ENCODE assay signal across 11 cellular contexts in the genomic region with DNA sequence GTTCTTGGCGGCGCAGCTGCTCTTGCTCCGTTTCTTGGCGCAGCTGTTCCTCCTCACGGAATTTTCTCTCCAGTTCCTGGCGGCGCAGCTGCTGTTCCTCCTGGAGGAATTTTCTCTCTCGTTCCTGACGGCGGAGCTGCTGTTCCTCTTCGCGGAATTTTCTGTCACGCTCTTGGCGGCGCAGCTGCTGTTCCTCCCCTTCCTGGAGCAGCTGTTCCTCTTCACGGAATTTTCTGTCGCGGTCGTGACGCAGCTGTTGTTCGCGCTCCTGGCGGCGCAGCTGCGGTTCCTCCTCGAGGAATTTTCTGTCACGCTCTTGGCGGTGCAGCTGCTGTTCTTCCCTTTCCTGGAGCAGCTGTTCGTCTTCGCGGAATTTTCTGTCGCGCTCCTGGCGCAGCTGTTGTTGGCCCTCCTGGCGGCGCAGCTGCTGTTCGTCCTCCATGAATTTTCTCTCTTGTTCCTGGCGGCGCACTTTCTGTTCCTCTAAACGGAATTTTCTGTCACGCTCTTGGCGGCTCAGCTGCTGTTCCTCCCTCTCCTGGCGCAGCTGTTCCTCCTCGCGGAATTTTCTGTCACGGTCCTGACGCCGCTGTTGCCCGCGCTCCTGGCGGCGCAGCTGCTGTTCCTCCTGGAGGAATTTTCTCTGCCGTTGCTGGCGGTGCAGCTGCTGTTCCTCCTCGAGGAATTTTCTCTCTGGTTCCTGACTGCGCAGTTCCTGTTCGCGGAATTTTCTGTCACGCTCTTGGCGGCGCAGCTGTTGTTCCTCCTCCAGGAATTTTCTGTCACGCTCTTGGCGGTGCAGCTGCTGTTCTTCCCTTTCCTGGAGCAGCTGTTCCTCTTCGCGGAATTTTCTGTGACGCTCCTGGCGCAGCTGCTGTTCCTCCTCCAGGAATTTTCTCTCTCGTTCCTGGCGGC. TPM values are rescaled to one million over a fixed set of nuclear protein-coding genes. Genes with fewer than 3 reads are reported as not detected.
A peak's percentile ranks its signal among the peaks of the same experiment; 100 is the strongest.
DNase-seq lines count a peak whose midpoint lies in the region; ATAC-seq and TF ChIP-seq lines count a peak whose summit lies in the region.
"Had no signal": no experiment of that assay in that cellular context is flagged by ENCODE, and none has a peak within 500 bp of the region (broad histone marks: within the 10 kb centered on the region; RNA-seq: fewer than 3 reads in every experiment).

No MANE protein-coding gene starts in this region.

- TF ChIP-seq CTCF in AG09309 (IDR thresholded peaks at IDR 0.05; ENCODE audit: control insufficient read depth, insufficient read depth, low read depth, low read length, missing control alignments) (peak; percentile 5), HFFc6 (IDR thresholded peaks at IDR 0.05) (no peak), chondrocyte (IDR thresholded peaks at IDR 0.05) (no peak)

- POLR2A ChIA-PET in activated CD4-positive, alpha-beta T cell treated with anti-CD3 and anti-CD28 coated beads, Interleukin-2, amount 10 ng/mL, durations not matched to agents 7 days and 5 days (lab: Charles Lee): no interaction called here

- no peak for ATAC-seq in GM18870 (IDR thresholded peaks at IDR 0.05; ENCODE audit: unreplicated experiment)

- H3K4me3 Mint-ChIP-seq in HFFc6 (no peak overlapping the region), chondrocyte (ENCODE audit: unreplicated experiment) (peak overlapping the region; percentile 52)
- H3K4me3 Mint-ChIP-seq in activated CD4-positive, alpha-beta T cell treated with anti-CD3 and anti-CD28 coated beads, Interleukin-2, amount 10 ng/mL, durations not matched to agents 7 days and 5 days: no peak overlapping the region

- DNase-seq in AG09309 (ENCODE audit: low read depth) (peak; percentile 3), HFFc6 (peak; percentile 51), chondrocyte (ENCODE audit: low spot score) (no peak), left kidney (ENCODE audit: low read depth, low spot score) (peak; percentile 51), medulla oblongata (ENCODE audit: extremely low spot score) (no peak)
- DNase-seq in activated CD4-positive, alpha-beta T cell treated with anti-CD3 and anti-CD28 coated beads, Interleukin-2, amount 10 ng/mL, durations not matched to agents 7 days and 5 days: no peak
- DNase-seq in stimulated activated CD4-positive, alpha-beta T cell treated with anti-CD3 and anti-CD28 coated beads, Interleukin-2, amount 100 ng/mL, for 48 hours: no peak
- DNase-seq: activated CD4-positive, CD25-positive, alpha-beta regulatory T cell treated with anti-CD3 and anti-CD28 coated beads, Interleukin-2, amount 50 U/mL, for 72 hours; NCI-H2081 treated with DMSO at 0.1 percent for 48 hours; stimulated activated CD4-positive, alpha-beta T cell treated with anti-CD3 and anti-CD28 coated beads, Interleukin-1b, Interleukin-23, amount 100 ng/mL, for 48 hours had no signal

- H3K9me3 Mint-ChIP-seq in HFFc6 (peaks cover 12% of the 10 kb centered on the region), chondrocyte (ENCODE audit: low read depth) (peaks cover 11% of the 10 kb centered on the region)
- no peaks in the 10 kb centered on the region for H3K9me3 Mint-ChIP-seq in activated CD4-positive, alpha-beta T cell treated with anti-CD3 and anti-CD28 coated beads, Interleukin-2, amount 10 ng/mL, durations not matched to agents 7 days and 5 days

- peak overlapping the region; percentile 34 for H3K4me3 ChIP-seq in AG09309 (ENCODE audit: control insufficient read depth, low read depth, low read length)

- H3K4me1 Mint-ChIP-seq in HFFc6 (ENCODE audit: low read depth) (no peaks in the 10 kb centered on the region), chondrocyte (ENCODE audit: low read depth) (no peaks in the 10 kb centered on the region)
- H3K4me1 Mint-ChIP-seq in activated CD4-positive, alpha-beta T cell treated with anti-CD3 and anti-CD28 coated beads, Interleukin-2, amount 10 ng/mL, durations not matched to agents 7 days and 5 days: no peaks in the 10 kb centered on the region

- H3K27ac Mint-ChIP-seq in HFFc6 (no peak overlapping the region), chondrocyte (ENCODE audit: unreplicated experiment) (no peak overlapping the region)
- H3K27ac Mint-ChIP-seq in activated CD4-positive, alpha-beta T cell treated with anti-CD3 and anti-CD28 coated beads, Interleukin-2, amount 10 ng/mL, durations not matched to agents 7 days and 5 days: no peak overlapping the region

- H3K36me3 Mint-ChIP-seq in HFFc6 (ENCODE audit: low read depth): no peaks in the 10 kb centered on the region; the same call in 1 of the 2 replicates
- H3K36me3 Mint-ChIP-seq in chondrocyte (ENCODE audit: low read depth): peaks cover 5% of the 10 kb centered on the region
- H3K36me3 Mint-ChIP-seq in activated CD4-positive, alpha-beta T cell treated with anti-CD3 and anti-CD28 coated beads, Interleukin-2, amount 10 ng/mL, durations not matched to agents 7 days and 5 days (ENCODE audit: low read depth): no peaks in the 10 kb centered on the region

- CTCF ChIA-PET in activated CD4-positive, alpha-beta T cell treated with anti-CD3 and anti-CD28 coated beads, Interleukin-2, amount 10 ng/mL, durations not matched to agents 7 days and 5 days (lab: Charles Lee): interaction anchor here (0.6 to 1.8 kb wide), 4 partner anchors 11 to 31 kb away, joined by 3 to 5 read pairs (median 3); no protein-coding TSS in a partner anchor

- peaks cover 10% of the 10 kb centered on the region for H3K27me3 Mint-ChIP-seq in HFFc6 (ENCODE audit: insufficient read depth)
- H3K27me3 Mint-ChIP-seq in chondrocyte (ENCODE audit: low read depth): peaks cover 17% of the 10 kb centered on the region
- peaks cover 24% of the 10 kb centered on the region for H3K27me3 Mint-ChIP-seq in activated CD4-positive, alpha-beta T cell treated with anti-CD3 and anti-CD28 coated beads, Interleukin-2, amount 10 ng/mL, durations not matched to agents 7 days and 5 days

RNA-seq across cellular contexts. Expression of gene TCHH, which starts 7.0 kb away (rescaled TPM):
- total RNA-seq in HFFc6 (2021; fragmentation: NEBNext Ultra II Directional; extraction: Animal tissue kit (Norgen Biotek cat#: 25700)): under 1 TPM in 2 of 6 experiments, not detected in 4; 0.03 to 0.05 TPM
- not detected in 3 replicates for total RNA-seq in chondrocyte
- total RNA-seq in activated CD4-positive, alpha-beta T cell treated with anti-CD3 and anti-CD28 coated beads, Interleukin-2, amount 10 ng/mL, durations not matched to agents 7 days and 5 days: under 1 TPM; 0.05 to 0.06 TPM

RNA-seq across cellular contexts. Expression of gene TCHHL1, which starts 19.4 kb away (rescaled TPM):
- total RNA-seq in HFFc6 (2021; fragmentation: NEBNext Ultra II Directional; extraction: Animal tissue kit (Norgen Biotek cat#: 25700)): not detected
- total RNA-seq in chondrocyte: not detected in 3 replicates
- not detected for total RNA-seq in activated CD4-positive, alpha-beta T cell treated with anti-CD3 and anti-CD28 coated beads, Interleukin-2, amount 10 ng/mL, durations not matched to agents 7 days and 5 days

RNA-seq across cellular contexts. Expression of gene RPTN, which starts 50.8 kb away (rescaled TPM):
- total RNA-seq in HFFc6 (2021; fragmentation: NEBNext Ultra II Directional; extraction: Animal tissue kit (Norgen Biotek cat#: 25700)): not detected
- total RNA-seq in chondrocyte: not detected in 3 replicates
- total RNA-seq in activated CD4-positive, alpha-beta T cell treated with anti-CD3 and anti-CD28 coated beads, Interleukin-2, amount 10 ng/mL, durations not matched to agents 7 days and 5 days: not detected

Comparison
In these comparisons a context has a peak if more than half of its experiments do, and no peak if none do; other contexts are left out.
1. DNase-seq: peak in AG09309 (single experiment), HFFc6 (single experiment) and left kidney (single experiment); none in chondrocyte (single experiment), medulla oblongata (single experiment), activated CD4-positive, alpha-beta T cell treated with anti-CD3 and anti-CD28 coated beads, Interleukin-2, amount 10 ng/mL, durations not matched to agents 7 days and 5 days (single experiment) and stimulated activated CD4-positive, alpha-beta T cell treated with anti-CD3 and anti-CD28 coated beads, Interleukin-2, amount 100 ng/mL, for 48 hours (0 of 2).